8 cellular contexts compared by ENCODE assay signal in genomic region chr16:11586375-11586855, GRCh38. TPM values are rescaled to one million over a fixed set of nuclear protein-coding genes. Genes with fewer than 3 reads are reported as not detected.
DNase-seq lines count a peak whose midpoint lies in the region; ATAC-seq, FAIRE-seq and TF ChIP-seq lines count a peak whose summit lies in the region.

No MANE protein-coding gene starts in this region.

- 0 to 1% methylated on average over 11 to 29 of the region's 49 CpGs for WGBS in lower leg skin, 2 donors

- peak overlapping the region; percentile 89 for H3K4me3 Mint-ChIP-seq in activated CD8-positive, alpha-beta memory T cell treated with anti-CD3 and anti-CD28 coated beads, Interleukin-2, amount 10 ng/mL, durations not matched to agents 7 days and 5 days
- H3K4me3 Mint-ChIP-seq in type B pancreatic cell = peak overlapping the region; percentile 88

- in situ Hi-C loops in brain microvascular endothelial cell (cut with HindIII; ENCODE audit: low pct_ligation_motif_present, low sequenced_read_pairs) = no loop called here

- H3K27ac ChIP-seq in HL-60 (replicated peaks) = peak overlapping the region; percentile 70
- no peak overlapping the region for H3K27ac ChIP-seq in brain microvascular endothelial cell

- peak overlapping the region; percentile 86 for H3K27ac Mint-ChIP-seq in activated CD8-positive, alpha-beta memory T cell treated with anti-CD3 and anti-CD28 coated beads, Interleukin-2, amount 10 ng/mL, durations not matched to agents 7 days and 5 days
- peak overlapping the region; percentile 83 for H3K27ac Mint-ChIP-seq in type B pancreatic cell

- DNase-seq in activated CD8-positive, alpha-beta memory T cell treated with anti-CD3 and anti-CD28 coated beads, Interleukin-2, amount 10 ng/mL, durations not matched to agents 7 days and 5 days = no peak
- no peak for DNase-seq in activated CD8-positive, alpha-beta memory T cell treated with anti-CD3 and anti-CD28 coated beads, Interleukin-2, amount 50 U/mL, for 4 hours
- DNase-seq in HL-60 (ENCODE audit: low read depth in 1 of 2, low spot score in 1 of 2) (no peak), brain microvascular endothelial cell (no peak), lower leg skin (ENCODE audit: low spot score in 2 of 2) (no peak), type B pancreatic cell (ENCODE audit: extremely low spot score, unreplicated experiment) (no peak), RCC 7860 (ENCODE audit: low spot score) (no peak), NCI-H748 (lab: John Stamatoyannopoulos, UW; ENCODE audit: unreplicated experiment) (no peak)

- no peaks in the 10 kb centered on the region for H3K36me3 ChIP-seq in brain microvascular endothelial cell (replicated peaks)

- H3K4me3 ChIP-seq in HL-60 (replicated peaks; ENCODE audit: insufficient read depth, low read length) (peak overlapping the region; percentile 69), brain microvascular endothelial cell (ENCODE audit: low read depth, low read length) (peak overlapping the region; percentile 58), lower leg skin (ENCODE audit: low read depth, poor library complexity, severe bottlenecking) (peak overlapping the region; percentile 76)

- peaks cover 46% of the 10 kb centered on the region for H3K4me1 Mint-ChIP-seq in activated CD8-positive, alpha-beta memory T cell treated with anti-CD3 and anti-CD28 coated beads, Interleukin-2, amount 10 ng/mL, durations not matched to agents 7 days and 5 days
- peaks cover 33% of the 10 kb centered on the region for H3K4me1 Mint-ChIP-seq in type B pancreatic cell (ENCODE audit: unreplicated experiment)

- no peaks in the 10 kb centered on the region for H3K9me3 Mint-ChIP-seq in activated CD8-positive, alpha-beta memory T cell treated with anti-CD3 and anti-CD28 coated beads, Interleukin-2, amount 10 ng/mL, durations not matched to agents 7 days and 5 days (ENCODE audit: low read depth)
- H3K9me3 Mint-ChIP-seq in type B pancreatic cell = no peaks in the 10 kb centered on the region

- no peak for ATAC-seq in activated CD8-positive, alpha-beta memory T cell treated with anti-CD3 and anti-CD28 coated beads, Interleukin-2, amount 10 ng/mL, durations not matched to agents 7 days and 5 days

- H3K27me3 ChIP-seq in HL-60 (ENCODE audit: insufficient read depth, poor library complexity, severe bottlenecking) = no peaks in the 10 kb centered on the region
- H3K27me3 ChIP-seq in brain microvascular endothelial cell (replicated peaks) = peaks cover 6% of the 10 kb centered on the region

- TF ChIP-seq POLR2A in lower leg skin (IDR thresholded peaks at IDR 0.05) = no peak

- H3K27me3 Mint-ChIP-seq in activated CD8-positive, alpha-beta memory T cell treated with anti-CD3 and anti-CD28 coated beads, Interleukin-2, amount 10 ng/mL, durations not matched to agents 7 days and 5 days = peaks cover 3% of the 10 kb centered on the region
- H3K27me3 Mint-ChIP-seq in type B pancreatic cell = peaks cover 11% of the 10 kb centered on the region

- H3K36me3 Mint-ChIP-seq in activated CD8-positive, alpha-beta memory T cell treated with anti-CD3 and anti-CD28 coated beads, Interleukin-2, amount 10 ng/mL, durations not matched to agents 7 days and 5 days = peaks cover 4% of the 10 kb centered on the region
- no peaks in the 10 kb centered on the region for H3K36me3 Mint-ChIP-seq in type B pancreatic cell

- intact Hi-C loops in lower leg skin (cut with DNase I; ENCODE audit: low total_unique reads) = no loop called here

- CTCF ChIA-PET in activated CD8-positive, alpha-beta memory T cell treated with anti-CD3 and anti-CD28 coated beads, Interleukin-2, amount 10 ng/mL, durations not matched to agents 7 days and 5 days (lab: Charles Lee) = interaction anchor here (1.1 to 3.4 kb wide), 10 partner anchors 21 to 622 kb away, joined by 3 to 22 read pairs (median 4); no protein-coding TSS in a partner anchor

- FAIRE-seq in RCC 7860 (lab: Jason Lieb, UNC) = no peak

- TF ChIP-seq CTCF in HL-60 (IDR thresholded peaks at IDR 0.05; ENCODE audit: insufficient read depth, low read length) (no peak), brain microvascular endothelial cell (IDR thresholded peaks at IDR 0.05; ENCODE audit: low read depth, low read length, missing control alignments) (no peak), lower leg skin (IDR thresholded peaks at IDR 0.05) (no peak), type B pancreatic cell (conservative IDR thresholded peaks at IDR 0.05) (no peak)

RNA-seq across cellular contexts. Expression of gene LITAF, which starts 0.3 kb away (rescaled TPM):
- 100 to 1,000 TPM in 1 of 2 experiments, 10 to 100 TPM in 1; 91.4 to 155 TPM for total RNA-seq in activated CD8-positive, alpha-beta memory T cell treated with anti-CD3 and anti-CD28 coated beads, Interleukin-2, amount 10 ng/mL, durations not matched to agents 7 days and 5 days
- total RNA-seq in lower leg skin (10 to 100 TPM; 54.9 to 84.2 (median 67.7) TPM), type B pancreatic cell (ENCODE audit: low replicate concordance) (49.8 and 66.6 TPM in 2 replicates)
